ENCODE assay signal across 12 cellular contexts in genomic region chr20:62020935-62021701, GRCh38. TPM values are rescaled to one million over a fixed set of nuclear protein-coding genes. Genes with fewer than 3 reads are reported as not detected.
A peak's percentile ranks its signal among the peaks of the same experiment; 100 is the strongest.
DNase-seq lines count a peak whose midpoint lies in the region; ATAC-seq, FAIRE-seq and TF ChIP-seq lines count a peak whose summit lies in the region.
"Had no signal": no experiment of that assay in that cellular context is flagged by ENCODE, and none has a peak within 500 bp of the region (broad histone marks: within the 10 kb centered on the region; RNA-seq: fewer than 3 reads in every experiment).

No MANE protein-coding gene starts in this region.

- SMC1A ChIA-PET in GM12878 (lab: Charles Lee; ENCODE audit: uncharacterized antibody, unreplicated experiment) = interaction anchor here (1.4 kb wide), 1 partner anchor 117 kb away, joined by 3 read pairs; no protein-coding TSS in a partner anchor

- no peak overlapping the region for H3K4me3 ChIP-seq in GM12878
- H3K4me3 ChIP-seq: PC-9 had no signal

- H3K9ac ChIP-seq in GM12878 (ENCODE audit: control insufficient read depth, insufficient read depth, low read length) = no peak overlapping the region; the same call in 1 of the 2 replicates

- no peak for FAIRE-seq in GM12878 (lab: Jason Lieb, UNC)
- FAIRE-seq: keratinocyte, TTC549 had no signal

- DNase-seq in GM13977 (ENCODE audit: low spot score) (peak; percentile 67), GM12878 (ENCODE audit: low read depth, low spot score) (no peak), left ventricle myocardium superior (peak; percentile 86), retina (peak; percentile 53)
- DNase-seq in effector CD4-positive, alpha-beta T cell = no peak
- DNase-seq: NCI-H1436 treated with DMSO at 0.1 percent for 48 hours, PC-9 had no signal

- no peaks in the 10 kb centered on the region; a peak in 1 of 4 replicates for H3K36me3 ChIP-seq in GM12878 (ENCODE audit: control insufficient read depth in 2 of 2, insufficient read depth in 2 of 2, low read length in 1 of 2)

- RAD21 ChIA-PET in GM12878 (lab: Charles Lee; ENCODE audit: unreplicated experiment) = interaction anchor here (1.7 kb wide), 1 partner anchor 11 kb away, joined by 4 read pairs; no protein-coding TSS in a partner anchor

- no peaks in the 10 kb centered on the region for H4K20me1 ChIP-seq in GM12878 (ENCODE audit: control insufficient read depth, insufficient read depth)

- TF ChIP-seq EP300 in GM12878 (IDR thresholded peaks at IDR 0.05; ENCODE audit: borderline replicate concordance in 1 of 2, control insufficient read depth in 1 of 2, low read depth in 2 of 2, low read length in 2 of 2) = no peak

- no peak overlapping the region for H2AFZ ChIP-seq in GM12878 (ENCODE audit: control insufficient read depth, low read depth, low read length)
- H2AFZ ChIP-seq: PC-9 had no signal

- H3K27me3 ChIP-seq in GM12878 (replicated peaks in 1 of 2; ENCODE audit: control insufficient read depth in 2 of 2, insufficient read depth in 2 of 2, low read length in 1 of 2) = no peaks in the 10 kb centered on the region

- CTCF ChIA-PET in GM12878 (lab: Yijun Ruan, JAX) = interaction anchor here (0.9 to 1.3 kb wide), 2 partner anchors 10 to 122 kb away, joined by 3 to 4 read pairs; partner anchors contain the start of genes PSMA7 and SS18L1

- 82% methylated on average over 24 of the region's 25 CpGs for WGBS in GM12878 (ENCODE audit: insufficient coverage, insufficient replicate concordance, low lambda C conversion rate, missing lambda C conversion rate)

- POLR2A ChIA-PET in GM12878 (lab: Charles Lee) = interaction anchor here (0.6 to 0.7 kb wide), 2 partner anchors 205 to 227 kb away, joined by 3 read pairs; no protein-coding TSS in a partner anchor

- TF ChIP-seq POLR2A in GM12878 (IDR thresholded peaks at IDR 0.05; ENCODE audit: low read depth, low read length) = no peak

- no peaks in the 10 kb centered on the region; the same call in 2 of the 3 replicates for H3K9me3 ChIP-seq in GM12878 (replicated peaks; ENCODE audit: control insufficient read depth, insufficient read depth, low read length)

- peaks cover 18% of the 10 kb centered on the region for H3K79me2 ChIP-seq in GM12878 (ENCODE audit: control insufficient read depth, insufficient read depth, low read length)

- peak overlapping the region; percentile 48 for H3K27ac ChIP-seq in GM12878 (ENCODE audit: control insufficient read depth, insufficient read depth)
- H3K27ac ChIP-seq: PC-9 had no signal

- no TSS peak for BruUV-seq in GM12878 (replicated peaks; lab: Mats Ljungman, UMichigan)

- H3K4me1 ChIP-seq in GM12878 (ENCODE audit: control insufficient read depth, insufficient read depth, low read length) = peaks cover 20% of the 10 kb centered on the region

- TF ChIP-seq CTCF in GM13977 (IDR thresholded peaks at IDR 0.05; ENCODE audit: extremely low read depth, insufficient read depth, missing control alignments) (no peak), GM12878 (IDR thresholded peaks at IDR 0.05 in 2 of 3, conservative IDR thresholded peaks at IDR 0.05 in 1 of 3; ENCODE audit: control insufficient read depth in 2 of 3, extremely low read depth in 1 of 3, insufficient read depth in 1 of 3, low read depth in 3 of 3, low read length in 3 of 3) (no peak)

- intact Hi-C loops in GM12878 (cut with micrococcal nuclease; ENCODE audit: unreplicated experiment) (no loop called here), left ventricle myocardium superior (cut with micrococcal nuclease) (no loop called here)

- in situ Hi-C loops in GM13977 (cut with MboI; ENCODE audit: low pct_unique_long_range_greater_than_20kb, low sequenced_read_pairs, unreplicated experiment) (loop anchor here (10.0 kb wide), 1 partner anchor 124 kb away; the partner anchor contains the start of genes PSMA7 and SS18L1), GM12878 (cut with MboI) (loop anchor here (25.0 kb wide), 1 partner anchor 366 kb away; the partner anchor contains the start of gene RPS21)

- no peak for TF ChIP-seq RAD21 in GM12878 (IDR thresholded peaks at IDR 0.05; ENCODE audit: insufficient read depth, low read depth, low read length)

- H3K4me2 ChIP-seq in GM12878 (ENCODE audit: control insufficient read depth, insufficient read depth) = peak overlapping the region; percentile 41
- H3K4me2 ChIP-seq: PC-9 had no signal

- ATAC-seq in GM12878 (peak; percentile 54), left ventricle myocardium superior (peak; percentile 85), GM21515 (IDR thresholded peaks at IDR 0.05; ENCODE audit: unreplicated experiment) (no peak), HG03342 (IDR thresholded peaks at IDR 0.05; ENCODE audit: unreplicated experiment) (no peak), GM21526 (IDR thresholded peaks at IDR 0.05; ENCODE audit: low FRiP score, unreplicated experiment) (no peak)

TF ChIP-seq in GM12878, 131 proteins besides CTCF, POLR2A, EP300 and RAD21:
- TF ChIP-seq RUNX3 (IDR thresholded peaks at IDR 0.05; ENCODE audit: low read length) (0 out of 2 replicates have a peak, but pooled peaks have one; percentile 12), POLR2AphosphoS2 (IDR thresholded peaks at IDR 0.05; ENCODE audit: low read depth, low read length) (no peak), IKZF1 (conservative IDR thresholded peaks at IDR 0.05) (peak; percentile 50; the same call in 1 of the 2 replicates), SPI1 (IDR thresholded peaks at IDR 0.05; ENCODE audit: borderline replicate concordance, insufficient read depth, low read depth, low read length) (peak; percentile 9; the same call in 1 of the 2 replicates), PBX3 (IDR thresholded peaks at IDR 0.05; ENCODE audit: insufficient replicate concordance, low read depth, low read length) (no peak), ZBED1 (IDR thresholded peaks at IDR 0.05; ENCODE audit: borderline replicate concordance) (no peak), YBX1 (IDR thresholded peaks at IDR 0.05) (no peak)
- TF ChIP-seq, protein P1, sequence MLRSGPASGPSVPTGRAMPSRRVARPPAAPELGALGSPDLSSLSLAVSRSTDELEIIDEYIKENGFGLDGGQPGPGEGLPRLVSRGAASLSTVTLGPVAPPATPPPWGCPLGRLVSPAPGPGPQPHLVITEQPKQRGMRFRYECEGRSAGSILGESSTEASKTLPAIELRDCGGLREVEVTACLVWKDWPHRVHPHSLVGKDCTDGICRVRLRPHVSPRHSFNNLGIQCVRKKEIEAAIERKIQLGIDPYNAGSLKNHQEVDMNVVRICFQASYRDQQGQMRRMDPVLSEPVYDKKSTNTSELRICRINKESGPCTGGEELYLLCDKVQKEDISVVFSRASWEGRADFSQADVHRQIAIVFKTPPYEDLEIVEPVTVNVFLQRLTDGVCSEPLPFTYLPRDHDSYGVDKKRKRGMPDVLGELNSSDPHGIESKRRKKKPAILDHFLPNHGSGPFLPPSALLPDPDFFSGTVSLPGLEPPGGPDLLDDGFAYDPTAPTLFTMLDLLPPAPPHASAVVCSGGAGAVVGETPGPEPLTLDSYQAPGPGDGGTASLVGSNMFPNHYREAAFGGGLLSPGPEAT (IDR thresholded peaks at IDR 0.05; ENCODE audit: low read depth) = 0 out of 2 replicates have a peak, but pooled peaks have one; percentile 33

RNA-seq across cellular contexts. Expression of gene TAF4, which starts 44.6 kb away (rescaled TPM):
- total RNA-seq in GM12878 (2013; cell fraction: nucleolus; rRNA removed) = 31.6 and 34.9 TPM in 2 replicates
- total RNA-seq in GM12878 (2014; rRNA removed) (2.6 and 3.4 TPM in 2 replicates), GM12878 (2014; rRNA removed; fragmentation: Illumina TruSeq; extraction: Trizol) (3.7 and 4.2 TPM in 2 replicates), GM12878 (2021) (16.9 and 19.5 TPM in 2 replicates), left ventricle myocardium superior (11.2 TPM)
- 3.3 TPM for polyA plus RNA-seq in GM12878 (2011; ENCODE audit: low read depth)
- polyA plus RNA-seq in GM12878 (2011; rRNA removed) (3.4 and 3.5 TPM in 2 replicates), GM12878 (2014; fragmentation: Illumina TruSeq; extraction: Trizol) (10.8 and 11.0 TPM in 2 replicates), GM12878 (2014; fragmentation: Nextera tagmentation; extraction: Ambion mirVana) (1 to 10 TPM in 1 of 2 experiments, under 1 TPM in 1; 0.39 to 1.0 TPM), GM12878 (2014; rRNA removed) (7.7 and 9.1 TPM in 2 replicates), GM12878 (2016; fragmentation: Nextera tagmentation; extraction: Ambion mirVana) (1 to 10 TPM; 1.6 to 1.7 TPM)
- 4.7 and 5.4 TPM in 2 replicates for polyA plus RNA-seq in GM12878 (2011; cell fraction: cytosol; rRNA removed)
- 9.1 and 18.4 TPM in 2 replicates for polyA plus RNA-seq in GM12878 (2011; cell fraction: nucleus; rRNA removed)
- 8.3 and 9.1 TPM in 2 replicates for polyA plus RNA-seq in GM12878 (2012)
- 2.9 and 4.8 TPM in 2 replicates for polyA minus RNA-seq in GM12878 (2011; rRNA and poly(A)+ RNA removed)
- 14.2 and 18.0 TPM in 2 replicates for polyA minus RNA-seq in GM12878 (2011; cell fraction: cytosol; rRNA and poly(A)+ RNA removed)
- polyA minus RNA-seq in GM12878 (2011; cell fraction: nucleus; rRNA and poly(A)+ RNA removed) = 3.1 and 10.1 TPM in 2 replicates

Comparison
In these comparisons a context has a peak if more than half of its experiments do, and no peak if none do; other contexts are left out.
1. DNase-seq: peak in GM13977 (single experiment), left ventricle myocardium superior (single experiment) and retina (single experiment); none in GM12878 (single experiment) and effector CD4-positive, alpha-beta T cell (single experiment).
2. ATAC-seq: peak in GM12878 (single experiment) and left ventricle myocardium superior (single experiment); none in GM21515 (single experiment), HG03342 (single experiment) and GM21526 (single experiment).